ENCODE assay signal across 8 cellular contexts in genomic region chr4:165112258-165113156, GRCh38. TPM values are rescaled to one million over a fixed set of nuclear protein-coding genes. Genes with fewer than 3 reads are reported as not detected.
DNase-seq lines count a peak whose midpoint lies in the region; ATAC-seq and TF ChIP-seq lines count a peak whose summit lies in the region.

Gene TMEM192 (minus strand): TSS chr4:165112860. CDS start chr4:165112773, 87 bp downstream.

- peak within 1 kb of the TSS; percentile 72 to 84 for H3K9ac ChIP-seq in duodenal mucosa (ENCODE audit: low read depth in 1 of 2, low read length in 2 of 2)

- no peaks in the 10 kb centered on the region for H3K27me3 ChIP-seq in duodenal mucosa (ENCODE audit: control insufficient read depth in 1 of 2, insufficient read depth in 2 of 2, low read length in 2 of 2)

- CTCF ChIA-PET in activated CD4-positive, alpha-beta memory T cell treated with anti-CD3 and anti-CD28 coated beads, Interleukin-2, amount 10 ng/mL, durations not matched to agents 7 days and 5 days (lab: Charles Lee): interaction anchor here (0.6 to 2.1 kb wide), 35 partner anchors 9 to 1563 kb away, joined by 3 to 29 read pairs (median 4); partner anchors contain the start of gene MSMO1

- H3K4me3 ChIP-seq in duodenal mucosa (ENCODE audit: low read depth in 1 of 2, low read length in 2 of 2) (peak within 1 kb of the TSS; percentile 87 to 93), lower leg skin (ENCODE audit: low read depth, poor library complexity, severe bottlenecking) (peak within 1 kb of the TSS; percentile 98)

- H3K27ac Mint-ChIP-seq in activated CD4-positive, alpha-beta memory T cell treated with anti-CD3 and anti-CD28 coated beads, Interleukin-2, amount 10 ng/mL, durations not matched to agents 7 days and 5 days: peak within 1 kb of the TSS; percentile 79

- no peak for TF ChIP-seq CTCF in lower leg skin (IDR thresholded peaks at IDR 0.05)

- no peaks in the 10 kb centered on the region for H3K36me3 Mint-ChIP-seq in activated CD4-positive, alpha-beta memory T cell treated with anti-CD3 and anti-CD28 coated beads, Interleukin-2, amount 10 ng/mL, durations not matched to agents 7 days and 5 days (ENCODE audit: low read depth)

- H3K9me3 Mint-ChIP-seq in activated CD4-positive, alpha-beta memory T cell treated with anti-CD3 and anti-CD28 coated beads, Interleukin-2, amount 10 ng/mL, durations not matched to agents 7 days and 5 days: no peaks in the 10 kb centered on the region

- DNase-seq in CD1c-positive myeloid dendritic cell (ENCODE audit: extremely low spot score) (peak; percentile 95), NCI-H748 (lab: John Stamatoyannopoulos, UW; ENCODE audit: unreplicated experiment) (peak; percentile 86), lower leg skin (ENCODE audit: low spot score in 2 of 2) (peak; percentile 93 to 99)
- peak; percentile 92 for DNase-seq in activated CD4-positive, alpha-beta memory T cell treated with anti-CD3 and anti-CD28 coated beads, Interleukin-2, amount 10 ng/mL, durations not matched to agents 7 days and 5 days
- peak; percentile 90 for DNase-seq in stimulated activated CD4-positive, alpha-beta T cell treated with anti-CD3 and anti-CD28 coated beads, Interleukin-4, amount 100 ng/mL, for 48 hours (ENCODE audit: low read depth in 2 of 2)

- TF ChIP-seq POLR2A in lower leg skin (IDR thresholded peaks at IDR 0.05): no peak

- WGBS in lower leg skin, 2 donors: 0 to 1% methylated on average over 22 to 57 of the region's 73 CpGs

- H3K4me1 Mint-ChIP-seq in activated CD4-positive, alpha-beta memory T cell treated with anti-CD3 and anti-CD28 coated beads, Interleukin-2, amount 10 ng/mL, durations not matched to agents 7 days and 5 days: peaks cover 18% of the 10 kb centered on the region

- no peaks in the 10 kb centered on the region for H3K36me3 ChIP-seq in duodenal mucosa (ENCODE audit: control insufficient read depth in 1 of 2, insufficient read depth in 2 of 2, low read length in 2 of 2)

- H3K4me3 Mint-ChIP-seq in activated CD4-positive, alpha-beta memory T cell treated with anti-CD3 and anti-CD28 coated beads, Interleukin-2, amount 10 ng/mL, durations not matched to agents 7 days and 5 days: peak within 1 kb of the TSS; percentile 85

- H3K4me1 ChIP-seq in duodenal mucosa (ENCODE audit: control insufficient read depth in 1 of 2, insufficient read depth in 2 of 2, low read length in 2 of 2): peaks cover 0 to 13% of the 10 kb centered on the region in 2 donors

- POLR2A ChIA-PET in activated CD4-positive, alpha-beta memory T cell treated with anti-CD3 and anti-CD28 coated beads, Interleukin-2, amount 10 ng/mL, durations not matched to agents 7 days and 5 days (lab: Charles Lee): interaction anchor here (0.6 to 1.2 kb wide), 5 partner anchors 10 to 1618 kb away, joined by 3 to 6 read pairs (median 5); partner anchors contain the start of genes MSMO1 and TMA16

- ATAC-seq in GM19372 (IDR thresholded peaks at IDR 0.05; ENCODE audit: low read depth, unreplicated experiment) (peak; percentile 93), HG03558 (IDR thresholded peaks at IDR 0.05; ENCODE audit: extremely low read depth, unreplicated experiment) (peak; percentile 84)

- intact Hi-C loops in lower leg skin (cut with DNase I; ENCODE audit: low total_unique reads): no loop called here

- peaks cover 11% of the 10 kb centered on the region for H3K27me3 Mint-ChIP-seq in activated CD4-positive, alpha-beta memory T cell treated with anti-CD3 and anti-CD28 coated beads, Interleukin-2, amount 10 ng/mL, durations not matched to agents 7 days and 5 days

- no peaks in the 10 kb centered on the region for H3K9me3 ChIP-seq in duodenal mucosa (ENCODE audit: control insufficient read depth in 1 of 2, low read length in 2 of 2)

- H3K27ac ChIP-seq in duodenal mucosa (ENCODE audit: low read depth, low read length): peak within 1 kb of the TSS; percentile 75

RNA-seq across cellular contexts. Expression of gene TMEM192, which starts in this region (rescaled TPM):
- total RNA-seq in activated CD4-positive, alpha-beta memory T cell treated with anti-CD3 and anti-CD28 coated beads, Interleukin-2, amount 10 ng/mL, durations not matched to agents 7 days and 5 days: 1 to 10 TPM; 6.2 to 6.4 TPM
- 10 to 100 TPM in 3 of 4 donors, 1 to 10 TPM in 1; 7.0 to 12.6 (median 11.4) TPM for total RNA-seq in lower leg skin

Comparison
In these comparisons a context has a peak if more than half of its experiments do, and no peak if none do; other contexts are left out.
1. Peak in every context shown above with its lines: DNase-seq, ATAC-seq, H3K4me3 ChIP-seq and H3K27ac ChIP-seq.